ENCODE assay signal across 23 cellular contexts in the genomic region with DNA sequence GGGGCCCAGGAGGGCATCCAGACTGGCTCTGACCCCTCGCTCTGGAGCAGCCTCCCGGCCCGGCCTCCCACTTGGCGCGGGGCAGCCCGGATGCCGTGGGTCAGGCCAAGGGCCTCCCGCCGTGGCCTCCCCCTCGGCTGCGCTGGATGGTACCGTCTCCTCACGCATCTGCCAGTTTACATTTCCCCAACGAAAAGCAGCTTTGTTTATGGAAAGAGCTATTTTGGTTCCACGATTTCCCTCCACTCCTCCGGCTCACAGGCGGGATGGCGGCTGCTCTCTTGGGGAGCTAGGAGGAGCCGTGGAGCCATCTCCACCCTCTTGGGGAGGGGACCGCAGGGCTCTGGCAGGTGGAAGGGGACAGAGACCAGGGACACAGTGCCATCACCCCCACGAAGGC.
DNase-seq lines count a peak whose midpoint lies in the region; ATAC-seq and TF ChIP-seq lines count a peak whose summit lies in the region.
"Had no signal": no experiment of that assay in that cellular context is flagged by ENCODE, and none has a peak within 500 bp of the region (broad histone marks: within the 10 kb centered on the region; RNA-seq: fewer than 3 reads in every experiment).

No MANE protein-coding gene starts in this region.

- no peak for TF ChIP-seq POLR2A in gastroesophageal sphincter (IDR thresholded peaks at IDR 0.05)

- H4K91ac ChIP-seq in neuronal stem cell (ENCODE audit: low read depth, low read length, poor library complexity) = no peak overlapping the region

- H3K18ac ChIP-seq in neuronal stem cell (ENCODE audit: low read length) = peak overlapping the region; percentile 44

- H3K79me1 ChIP-seq in neuronal stem cell (ENCODE audit: low read depth, low read length) = no peaks in the 10 kb centered on the region

- CTCF ChIA-PET in PC-9 (lab: Charles Lee) = no interaction called here

- ATAC-seq in GM23338 (peak; percentile 46; the same call in 2 of the 3 replicates), upper lobe of right lung (no peak), gastroesophageal sphincter (no peak)
- ATAC-seq: HepG2, PC-3 had no signal

- H2BK5ac ChIP-seq in neuronal stem cell (ENCODE audit: low read length) = no peak overlapping the region

- H3K4me2 ChIP-seq in GM23338 (no peak overlapping the region), neuronal stem cell (ENCODE audit: insufficient read depth, low read length, poor library complexity, severe bottlenecking) (no peak overlapping the region), PC-9 (no peak overlapping the region)

- H3K4me3 Mint-ChIP-seq in GM23338 = no peak overlapping the region
- H3K4me3 Mint-ChIP-seq: CD4-positive, alpha-beta memory T cell had no signal

- H3K4ac ChIP-seq in neuronal stem cell (ENCODE audit: low read length) = no peak overlapping the region

- intact Hi-C loops in PC-9 (cut with micrococcal nuclease; ENCODE audit: unreplicated experiment) (no loop called here), upper lobe of right lung (cut with DNase I) (no loop called here)

- no TSS peak for BruUV-seq in PC-9 (replicated peaks; lab: Mats Ljungman, UMichigan)

- peak overlapping the region; percentile 1 for H2BK15ac ChIP-seq in neuronal stem cell (ENCODE audit: low read length)

- H3K27ac ChIP-seq in GM23338 (ENCODE audit: low read depth) (no peak overlapping the region), neuronal stem cell (replicated peaks; ENCODE audit: low read length) (no peak overlapping the region), PC-9 (no peak overlapping the region), upper lobe of right lung (no peak overlapping the region), gastroesophageal sphincter (no peak overlapping the region)
- H3K27ac ChIP-seq: RWPE1 had no signal

- H4K8ac ChIP-seq in neuronal stem cell (ENCODE audit: low read depth, low read length) = no peak overlapping the region

- H2AFZ ChIP-seq in GM23338 (peak overlapping the region; percentile 43; the same call in 1 of the 2 replicates), neuronal stem cell (ENCODE audit: low read length) (no peak overlapping the region), PC-9 (no peak overlapping the region)

- H3K9ac ChIP-seq in neuronal stem cell (ENCODE audit: low read depth, low read length, poor library complexity) = no peak overlapping the region

- no peak overlapping the region for H3K27ac Mint-ChIP-seq in GM23338
- H3K27ac Mint-ChIP-seq: CD4-positive, alpha-beta memory T cell had no signal

- 0 out of 3 replicates have a peak, but pooled peaks cover 2% of the 10 kb centered on the region for H3K4me1 Mint-ChIP-seq in GM23338
- H3K4me1 Mint-ChIP-seq: CD4-positive, alpha-beta memory T cell had no signal

- H3K9me3 ChIP-seq in neuronal stem cell (replicated peaks in 1 of 2; ENCODE audit: control insufficient read depth in 2 of 2, insufficient read depth in 1 of 2, low read depth in 1 of 2, low read length in 2 of 2) = peaks cover 0 to 6% of the 10 kb centered on the region in 2 donors
- no peaks in the 10 kb centered on the region for H3K9me3 ChIP-seq in PC-9 (ENCODE audit: insufficient read depth, low read depth)
- H3K9me3 ChIP-seq in upper lobe of right lung = no peaks in the 10 kb centered on the region
- H3K9me3 ChIP-seq in gastroesophageal sphincter = peaks cover 0 to 4% (median 0%) of the 10 kb centered on the region in 3 donors
- H3K9me3 ChIP-seq: MG63 had no signal

- H3K27me3 ChIP-seq in GM23338 (ENCODE audit: insufficient read depth) (no peaks in the 10 kb centered on the region), neuronal stem cell (ENCODE audit: control insufficient read depth in 3 of 3, insufficient read depth in 3 of 3, low read depth in 1 of 3, low read length in 3 of 3) (no peaks in the 10 kb centered on the region), PC-9 (ENCODE audit: insufficient read depth, low read depth) (no peaks in the 10 kb centered on the region), upper lobe of right lung (no peaks in the 10 kb centered on the region), gastroesophageal sphincter (no peaks in the 10 kb centered on the region)
- H3K27me3 ChIP-seq: MG63 had no signal

- H3K4me1 ChIP-seq in GM23338 (ENCODE audit: insufficient read depth) (no peaks in the 10 kb centered on the region), neuronal stem cell (ENCODE audit: control insufficient read depth in 2 of 2, insufficient read depth in 1 of 2, low read depth in 1 of 2, low read length in 2 of 2) (no peaks in the 10 kb centered on the region), PC-9 (replicated peaks; ENCODE audit: insufficient read depth) (peaks cover 13% of the 10 kb centered on the region), upper lobe of right lung (no peaks in the 10 kb centered on the region), gastroesophageal sphincter (peaks cover 0 to 14% (median 0%) of the 10 kb centered on the region in 3 donors)

- H3K23ac ChIP-seq in neuronal stem cell (ENCODE audit: low read depth, low read length, poor library complexity) = peak overlapping the region; percentile 77

- H2BK12ac ChIP-seq in neuronal stem cell (ENCODE audit: low read length) = peak overlapping the region; percentile 69

- no peak overlapping the region for H2BK120ac ChIP-seq in neuronal stem cell (ENCODE audit: low read depth, low read length)

- H3K79me2 ChIP-seq in GM23338 (replicated peaks; ENCODE audit: insufficient read depth) (no peaks in the 10 kb centered on the region), PC-9 (ENCODE audit: low read depth) (no peaks in the 10 kb centered on the region)

- H2AK5ac ChIP-seq in neuronal stem cell (ENCODE audit: low read depth, low read length) = peak overlapping the region; percentile 3

- H3K36me3 ChIP-seq in GM23338 (ENCODE audit: insufficient read depth) = no peaks in the 10 kb centered on the region
- H3K36me3 ChIP-seq in neuronal stem cell (replicated peaks in 1 of 2; ENCODE audit: control insufficient read depth in 2 of 2, insufficient read depth in 2 of 2, low read length in 2 of 2) = no peaks in the 10 kb centered on the region
- no peaks in the 10 kb centered on the region for H3K36me3 ChIP-seq in PC-9 (ENCODE audit: low read depth)
- no peaks in the 10 kb centered on the region for H3K36me3 ChIP-seq in upper lobe of right lung
- no peaks in the 10 kb centered on the region for H3K36me3 ChIP-seq in gastroesophageal sphincter
- H3K36me3 ChIP-seq: MG63 had no signal

- no peaks in the 10 kb centered on the region for H3K36me3 Mint-ChIP-seq in GM23338 (ENCODE audit: low read depth)
- H3K36me3 Mint-ChIP-seq: CD4-positive, alpha-beta memory T cell had no signal

- no peak for TF ChIP-seq EP300 in gastroesophageal sphincter (IDR thresholded peaks at IDR 0.05)

- POLR2A ChIA-PET in PC-9 (lab: Charles Lee; ENCODE audit: unreplicated experiment) = no interaction called here

- H3K14ac ChIP-seq in neuronal stem cell (ENCODE audit: low read length) = peak overlapping the region; percentile 47

- WGBS in neuronal stem cell (ENCODE audit: extremely low coverage in 2 of 2, insufficient read length in 2 of 2, insufficient replicate concordance in 1 of 2), 2 donors = no CpG with 5 or more reads among the region's 21 CpGs
- WGBS in gastroesophageal sphincter (ENCODE audit: low coverage in 1 of 2), 2 donors = no CpG with 5 or more reads among the region's 21 CpGs

- H3K4me3 ChIP-seq in GM23338 = no peak overlapping the region
- no peak overlapping the region for H3K4me3 ChIP-seq in neuronal stem cell (ENCODE audit: low read length in 2 of 2)
- H3K4me3 ChIP-seq in PC-9 = no peak overlapping the region
- no peak overlapping the region for H3K4me3 ChIP-seq in upper lobe of right lung
- H3K4me3 ChIP-seq in gastroesophageal sphincter = no peak overlapping the region
- H3K4me3 ChIP-seq: MG63 had no signal

- H3K27me3 Mint-ChIP-seq in GM23338 (ENCODE audit: insufficient read depth, low read depth, poor library complexity) = peaks cover 13% of the 10 kb centered on the region

- DNase-seq in GM23338 (ENCODE audit: low spot score) = no peak
- peak; percentile 32 for DNase-seq in RPMI7951 (ENCODE audit: low read depth)
- DNase-seq in fibroblast of peridontal ligament (ENCODE audit: extremely low read depth) = peak; percentile 57
- DNase-seq in neuronal stem cell (ENCODE audit: low spot score) = no peak
- no peak for DNase-seq in PC-9
- no peak for DNase-seq in upper lobe of right lung
- no peak for DNase-seq in effector CD4-positive, alpha-beta T cell
- DNase-seq: C1 segment of cervical spinal cord; CD4-positive, alpha-beta memory T cell; COR-L47; DMS53; KBM-7; MG63; NCI-H2029; NCI-H446 treated with DMSO at 0.1 percent for 48 hours; NCI-H526; NCI-H82; NK-92 treated with Interleukin-12 subunit alpha and Interleukin-12 subunit beta, amount 100 ng/mL, for 24 hours; PC-3; SHP77 had no signal

- H3K9me2 ChIP-seq in GM23338 (ENCODE audit: insufficient read depth) = no peaks in the 10 kb centered on the region
- H3K9me2 ChIP-seq in PC-9 (ENCODE audit: insufficient read depth) = no peaks in the 10 kb centered on the region

- TF ChIP-seq CTCF in GM23338 (conservative IDR thresholded peaks at IDR 0.05; ENCODE audit: low read depth in 2 of 2) (peak in 1 of 2 experiments; percentile 59; a peak in 2 of 4 replicates), PC-9 (conservative IDR thresholded peaks at IDR 0.05) (no peak), upper lobe of right lung (IDR thresholded peaks at IDR 0.05) (no peak), gastroesophageal sphincter (IDR thresholded peaks at IDR 0.05) (no peak)

- H3F3A ChIP-seq in GM23338 (replicated peaks; ENCODE audit: low read depth) (no peaks in the 10 kb centered on the region), PC-9 (ENCODE audit: insufficient read depth, low read depth) (peaks cover 11% of the 10 kb centered on the region; the same call in 1 of the 2 replicates)

- H3K9me3 Mint-ChIP-seq in GM23338 = peaks cover 10% of the 10 kb centered on the region; the same call in 1 of the 3 replicates

- H4K20me1 ChIP-seq in GM23338 (replicated peaks; ENCODE audit: insufficient read depth) (no peaks in the 10 kb centered on the region), PC-9 (ENCODE audit: insufficient read depth) (no peaks in the 10 kb centered on the region)

TF ChIP-seq in GM23338, 12 proteins besides CTCF, POLR2A, EP300 and RAD21 (continues in another document):
- TF ChIP-seq NANOG (IDR thresholded peaks at IDR 0.05; ENCODE audit: borderline replicate concordance) (no peak), STAT1 (IDR thresholded peaks at IDR 0.05; ENCODE audit: unreplicated experiment) (no peak), CREB1 (CRISPR knock-in tag; IDR thresholded peaks at IDR 0.05; ENCODE audit: low read depth) (no peak), JUNB (IDR thresholded peaks at IDR 0.05; ENCODE audit: unreplicated experiment) (no peak)
- TF ChIP-seq, protein P1, sequence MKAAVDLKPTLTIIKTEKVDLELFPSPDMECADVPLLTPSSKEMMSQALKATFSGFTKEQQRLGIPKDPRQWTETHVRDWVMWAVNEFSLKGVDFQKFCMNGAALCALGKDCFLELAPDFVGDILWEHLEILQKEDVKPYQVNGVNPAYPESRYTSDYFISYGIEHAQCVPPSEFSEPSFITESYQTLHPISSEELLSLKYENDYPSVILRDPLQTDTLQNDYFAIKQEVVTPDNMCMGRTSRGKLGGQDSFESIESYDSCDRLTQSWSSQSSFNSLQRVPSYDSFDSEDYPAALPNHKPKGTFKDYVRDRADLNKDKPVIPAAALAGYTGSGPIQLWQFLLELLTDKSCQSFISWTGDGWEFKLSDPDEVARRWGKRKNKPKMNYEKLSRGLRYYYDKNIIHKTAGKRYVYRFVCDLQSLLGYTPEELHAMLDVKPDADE (IDR thresholded peaks at IDR 0.05) = no peak

Comparison
In these comparisons a context has a peak if more than half of its experiments do, and no peak if none do; other contexts are left out.
1. DNase-seq: peak in RPMI7951 (single experiment) and fibroblast of peridontal ligament (single experiment); none in GM23338 (single experiment), neuronal stem cell (single experiment), PC-9 (0 of 2), upper lobe of right lung (single experiment) and effector CD4-positive, alpha-beta T cell (single experiment).